Comparison of ENCODE assay signal across 8 cellular contexts in genomic region chr3:182981038-182981380, GRCh38. TPM values are rescaled to one million over a fixed set of nuclear protein-coding genes. Genes with fewer than 3 reads are reported as not detected.
DNase-seq lines count a peak whose midpoint lies in the region; ATAC-seq and TF ChIP-seq lines count a peak whose summit lies in the region.

No MANE protein-coding gene starts in this region.

- H3K4me3 ChIP-seq in CD4-positive, CD25-positive, alpha-beta regulatory T cell (ENCODE audit: low read depth, low read length), result peak overlapping the region; percentile 64
- peak overlapping the region; percentile 91 for H3K4me3 ChIP-seq in MG63
- H3K4me3 ChIP-seq in neutrophil (ENCODE audit: low read depth in 1 of 2, low read length in 1 of 2), result peak overlapping the region; percentile 87 to 92

- peaks cover 23% of the 10 kb centered on the region for H3K4me1 ChIP-seq in CD4-positive, CD25-positive, alpha-beta regulatory T cell (ENCODE audit: control insufficient read depth, insufficient read depth, low read length, poor library complexity, severe bottlenecking)
- peaks cover 18% of the 10 kb centered on the region in 2 experiments for H3K4me1 ChIP-seq in neutrophil (ENCODE audit: control insufficient read depth in 1 of 2, insufficient read depth in 1 of 2, low read depth in 1 of 2, low read length in 1 of 2)

- no peaks in the 10 kb centered on the region for H3K27me3 Mint-ChIP-seq in CD4-positive, CD25-positive, alpha-beta regulatory T cell
- H3K27me3 Mint-ChIP-seq in endothelial cell (ENCODE audit: unreplicated experiment), result peaks cover 10% of the 10 kb centered on the region

- H3K4me3 Mint-ChIP-seq in CD4-positive, CD25-positive, alpha-beta regulatory T cell, result peak overlapping the region in 2 of 4 donors; percentile 85 to 90
- peak overlapping the region; percentile 89 for H3K4me3 Mint-ChIP-seq in endothelial cell (ENCODE audit: unreplicated experiment)

- H3K4me1 Mint-ChIP-seq in CD4-positive, CD25-positive, alpha-beta regulatory T cell, result peaks cover 18 to 38% (median 27%) of the 10 kb centered on the region in 4 donors
- peaks cover 24% of the 10 kb centered on the region for H3K4me1 Mint-ChIP-seq in endothelial cell (ENCODE audit: unreplicated experiment)

- no peaks in the 10 kb centered on the region for H3K9me3 ChIP-seq in CD4-positive, CD25-positive, alpha-beta regulatory T cell (ENCODE audit: control insufficient read depth in 2 of 2, low read length in 2 of 2)
- H3K9me3 ChIP-seq in MG63 (no peaks in the 10 kb centered on the region), neutrophil (no peaks in the 10 kb centered on the region)

- no peaks in the 10 kb centered on the region for H3K27me3 ChIP-seq in CD4-positive, CD25-positive, alpha-beta regulatory T cell (ENCODE audit: control insufficient read depth, insufficient read depth, low read length)
- H3K27me3 ChIP-seq in MG63, result no peaks in the 10 kb centered on the region
- H3K27me3 ChIP-seq in neutrophil, result no peaks in the 10 kb centered on the region

- H3K36me3 ChIP-seq in CD4-positive, CD25-positive, alpha-beta regulatory T cell (ENCODE audit: control insufficient read depth, insufficient read depth, low read length), result no peaks in the 10 kb centered on the region
- no peaks in the 10 kb centered on the region for H3K36me3 ChIP-seq in MG63
- H3K36me3 ChIP-seq in neutrophil, result no peaks in the 10 kb centered on the region

- no peaks in the 10 kb centered on the region for H3K36me3 Mint-ChIP-seq in CD4-positive, CD25-positive, alpha-beta regulatory T cell
- H3K36me3 Mint-ChIP-seq in endothelial cell (ENCODE audit: low read depth, unreplicated experiment), result peaks cover 9% of the 10 kb centered on the region

- no peak for TF ChIP-seq CTCF in endothelial cell (IDR thresholded peaks at IDR 0.05; ENCODE audit: unreplicated experiment)
- TF ChIP-seq CTCF in neutrophil (IDR thresholded peaks at IDR 0.05), result no peak

- H3K27ac Mint-ChIP-seq in CD4-positive, CD25-positive, alpha-beta regulatory T cell, result peak overlapping the region in 1 of 3 donors; percentile 92
- peak overlapping the region; percentile 85 for H3K27ac Mint-ChIP-seq in endothelial cell (ENCODE audit: unreplicated experiment)

- H3K27ac ChIP-seq in CD4-positive, CD25-positive, alpha-beta regulatory T cell (ENCODE audit: insufficient read depth, low read length, poor library complexity, severe bottlenecking), result peak overlapping the region; percentile 77
- no peak overlapping the region for H3K27ac ChIP-seq in neutrophil

- ATAC-seq in CD4-positive, CD25-positive, alpha-beta regulatory T cell (ENCODE audit: low read depth in 2 of 2), result no peak
- no peak for ATAC-seq in HG02610 (IDR thresholded peaks at IDR 0.05; ENCODE audit: unreplicated experiment)

- no peak for DNase-seq in CD4-positive, CD25-positive, alpha-beta regulatory T cell
- no peak for DNase-seq in MG63
- no peak for DNase-seq in endothelial cell (ENCODE audit: low spot score)
- no peak for DNase-seq in HT-29 (ENCODE audit: low spot score)
- no peak for DNase-seq in DMS153 treated with DMSO at 0.1 percent for 48 hours (lab: John Stamatoyannopoulos, UW; ENCODE audit: unreplicated experiment)
- no peak for DNase-seq in HK-2 (ENCODE audit: unreplicated experiment)

- peaks cover 0 to 3% (median 0%) of the 10 kb centered on the region in 7 donors for H3K9me3 Mint-ChIP-seq in CD4-positive, CD25-positive, alpha-beta regulatory T cell
- H3K9me3 Mint-ChIP-seq in endothelial cell (ENCODE audit: unreplicated experiment), result no peaks in the 10 kb centered on the region

RNA-seq across cellular contexts. Expression of gene DCUN1D1, which starts 0.7 kb away (rescaled TPM):
- total RNA-seq in CD4-positive, CD25-positive, alpha-beta regulatory T cell, result 39.3 TPM
- 10 to 100 TPM; 25.0 to 26.8 (median 25.6) TPM for polyA plus RNA-seq in CD4-positive, CD25-positive, alpha-beta regulatory T cell
- total RNA-seq in MG63 (2014; rRNA removed; shearing (Covaris generic); ENCODE audit: low replicate concordance), result 7.0 and 8.6 TPM in 2 replicates
- total RNA-seq in endothelial cell (ENCODE audit: unreplicated experiment), result 48.1 TPM
- total RNA-seq in HT-29 (2014; rRNA removed; shearing (Covaris generic)), result 8.3 and 13.4 TPM in 2 replicates
